In the genomic region with DNA sequence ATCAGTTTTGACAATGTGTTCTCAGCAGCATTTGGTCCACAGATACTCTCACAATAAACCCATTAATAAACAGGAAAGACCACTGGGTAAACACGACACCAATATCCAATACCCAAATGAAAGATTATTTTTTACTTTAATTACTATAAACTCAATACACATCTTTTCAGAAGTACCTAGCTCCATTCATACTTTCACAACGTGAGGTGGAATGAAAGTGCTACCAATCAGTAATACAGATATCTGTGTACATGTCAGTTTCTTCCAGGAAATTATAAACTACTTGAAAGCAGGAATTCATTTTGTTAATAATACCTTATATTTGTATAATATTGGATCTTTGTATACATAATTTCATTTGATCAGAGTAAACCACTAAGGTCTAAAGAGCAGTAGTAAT, we compare ENCODE assay signal across 1 cellular context.
TF ChIP-seq lines count a peak whose summit lies in the region.

No MANE protein-coding gene starts in this region.

TF ChIP-seq in GM23338, 12 proteins besides CTCF, POLR2A, EP300 and RAD21 (continued from another document):
- TF ChIP-seq, protein P1, sequence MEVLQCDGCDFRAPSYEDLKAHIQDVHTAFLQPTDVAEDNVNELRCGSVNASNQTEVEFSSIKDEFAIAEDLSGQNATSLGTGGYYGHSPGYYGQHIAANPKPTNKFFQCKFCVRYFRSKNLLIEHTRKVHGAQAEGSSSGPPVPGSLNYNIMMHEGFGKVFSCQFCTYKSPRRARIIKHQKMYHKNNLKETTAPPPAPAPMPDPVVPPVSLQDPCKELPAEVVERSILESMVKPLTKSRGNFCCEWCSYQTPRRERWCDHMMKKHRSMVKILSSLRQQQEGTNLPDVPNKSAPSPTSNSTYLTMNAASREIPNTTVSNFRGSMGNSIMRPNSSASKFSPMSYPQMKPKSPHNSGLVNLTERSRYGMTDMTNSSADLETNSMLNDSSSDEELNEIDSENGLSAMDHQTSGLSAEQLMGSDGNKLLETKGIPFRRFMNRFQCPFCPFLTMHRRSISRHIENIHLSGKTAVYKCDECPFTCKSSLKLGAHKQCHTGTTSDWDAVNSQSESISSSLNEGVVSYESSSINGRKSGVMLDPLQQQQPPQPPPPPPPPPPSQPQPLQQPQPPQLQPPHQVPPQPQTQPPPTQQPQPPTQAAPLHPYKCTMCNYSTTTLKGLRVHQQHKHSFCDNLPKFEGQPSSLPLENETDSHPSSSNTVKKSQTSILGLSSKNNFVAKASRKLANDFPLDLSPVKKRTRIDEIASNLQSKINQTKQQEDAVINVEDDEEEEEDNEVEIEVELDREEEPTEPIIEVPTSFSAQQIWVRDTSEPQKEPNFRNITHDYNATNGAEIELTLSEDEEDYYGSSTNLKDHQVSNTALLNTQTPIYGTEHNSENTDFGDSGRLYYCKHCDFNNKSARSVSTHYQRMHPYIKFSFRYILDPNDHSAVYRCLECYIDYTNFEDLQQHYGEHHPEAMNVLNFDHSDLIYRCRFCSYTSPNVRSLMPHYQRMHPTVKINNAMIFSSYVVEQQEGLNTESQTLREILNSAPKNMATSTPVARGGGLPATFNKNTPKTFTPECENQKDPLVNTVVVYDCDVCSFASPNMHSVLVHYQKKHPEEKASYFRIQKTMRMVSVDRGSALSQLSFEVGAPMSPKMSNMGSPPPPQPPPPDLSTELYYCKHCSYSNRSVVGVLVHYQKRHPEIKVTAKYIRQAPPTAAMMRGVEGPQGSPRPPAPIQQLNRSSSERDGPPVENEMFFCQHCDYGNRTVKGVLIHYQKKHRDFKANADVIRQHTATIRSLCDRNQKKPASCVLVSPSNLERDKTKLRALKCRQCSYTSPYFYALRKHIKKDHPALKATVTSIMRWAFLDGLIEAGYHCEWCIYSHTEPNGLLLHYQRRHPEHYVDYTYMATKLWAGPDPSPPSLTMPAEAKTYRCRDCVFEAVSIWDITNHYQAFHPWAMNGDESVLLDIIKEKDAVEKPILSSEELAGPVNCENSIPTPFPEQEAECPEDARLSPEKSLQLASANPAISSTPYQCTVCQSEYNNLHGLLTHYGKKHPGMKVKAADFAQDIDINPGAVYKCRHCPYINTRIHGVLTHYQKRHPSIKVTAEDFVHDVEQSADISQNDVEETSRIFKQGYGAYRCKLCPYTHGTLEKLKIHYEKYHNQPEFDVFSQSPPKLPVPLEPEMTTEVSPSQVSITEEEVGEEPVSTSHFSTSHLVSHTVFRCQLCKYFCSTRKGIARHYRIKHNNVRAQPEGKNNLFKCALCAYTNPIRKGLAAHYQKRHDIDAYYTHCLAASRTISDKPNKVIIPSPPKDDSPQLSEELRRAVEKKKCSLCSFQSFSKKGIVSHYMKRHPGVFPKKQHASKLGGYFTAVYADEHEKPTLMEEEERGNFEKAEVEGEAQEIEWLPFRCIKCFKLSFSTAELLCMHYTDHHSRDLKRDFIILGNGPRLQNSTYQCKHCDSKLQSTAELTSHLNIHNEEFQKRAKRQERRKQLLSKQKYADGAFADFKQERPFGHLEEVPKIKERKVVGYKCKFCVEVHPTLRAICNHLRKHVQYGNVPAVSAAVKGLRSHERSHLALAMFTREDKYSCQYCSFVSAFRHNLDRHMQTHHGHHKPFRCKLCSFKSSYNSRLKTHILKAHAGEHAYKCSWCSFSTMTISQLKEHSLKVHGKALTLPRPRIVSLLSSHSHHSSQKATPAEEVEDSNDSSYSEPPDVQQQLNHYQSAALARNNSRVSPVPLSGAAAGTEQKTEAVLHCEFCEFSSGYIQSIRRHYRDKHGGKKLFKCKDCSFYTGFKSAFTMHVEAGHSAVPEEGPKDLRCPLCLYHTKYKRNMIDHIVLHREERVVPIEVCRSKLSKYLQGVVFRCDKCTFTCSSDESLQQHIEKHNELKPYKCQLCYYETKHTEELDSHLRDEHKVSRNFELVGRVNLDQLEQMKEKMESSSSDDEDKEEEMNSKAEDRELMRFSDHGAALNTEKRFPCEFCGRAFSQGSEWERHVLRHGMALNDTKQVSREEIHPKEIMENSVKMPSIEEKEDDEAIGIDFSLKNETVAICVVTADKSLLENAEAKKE (CRISPR knock-in tag; IDR thresholded peaks at IDR 0.05), result no peak
- TF ChIP-seq JUNB (IDR thresholded peaks at IDR 0.05; ENCODE audit: unreplicated experiment) (no peak), NANOG (IDR thresholded peaks at IDR 0.05; ENCODE audit: borderline replicate concordance) (no peak), EZH2 (IDR thresholded peaks at IDR 0.05; ENCODE audit: low read depth, unreplicated experiment) (no peak), ZNF114 (CRISPR knock-in tag; IDR thresholded peaks at IDR 0.05) (no peak), CREB1 (CRISPR knock-in tag; IDR thresholded peaks at IDR 0.05; ENCODE audit: low read depth) (no peak)
- TF ChIP-seq, protein P2, sequence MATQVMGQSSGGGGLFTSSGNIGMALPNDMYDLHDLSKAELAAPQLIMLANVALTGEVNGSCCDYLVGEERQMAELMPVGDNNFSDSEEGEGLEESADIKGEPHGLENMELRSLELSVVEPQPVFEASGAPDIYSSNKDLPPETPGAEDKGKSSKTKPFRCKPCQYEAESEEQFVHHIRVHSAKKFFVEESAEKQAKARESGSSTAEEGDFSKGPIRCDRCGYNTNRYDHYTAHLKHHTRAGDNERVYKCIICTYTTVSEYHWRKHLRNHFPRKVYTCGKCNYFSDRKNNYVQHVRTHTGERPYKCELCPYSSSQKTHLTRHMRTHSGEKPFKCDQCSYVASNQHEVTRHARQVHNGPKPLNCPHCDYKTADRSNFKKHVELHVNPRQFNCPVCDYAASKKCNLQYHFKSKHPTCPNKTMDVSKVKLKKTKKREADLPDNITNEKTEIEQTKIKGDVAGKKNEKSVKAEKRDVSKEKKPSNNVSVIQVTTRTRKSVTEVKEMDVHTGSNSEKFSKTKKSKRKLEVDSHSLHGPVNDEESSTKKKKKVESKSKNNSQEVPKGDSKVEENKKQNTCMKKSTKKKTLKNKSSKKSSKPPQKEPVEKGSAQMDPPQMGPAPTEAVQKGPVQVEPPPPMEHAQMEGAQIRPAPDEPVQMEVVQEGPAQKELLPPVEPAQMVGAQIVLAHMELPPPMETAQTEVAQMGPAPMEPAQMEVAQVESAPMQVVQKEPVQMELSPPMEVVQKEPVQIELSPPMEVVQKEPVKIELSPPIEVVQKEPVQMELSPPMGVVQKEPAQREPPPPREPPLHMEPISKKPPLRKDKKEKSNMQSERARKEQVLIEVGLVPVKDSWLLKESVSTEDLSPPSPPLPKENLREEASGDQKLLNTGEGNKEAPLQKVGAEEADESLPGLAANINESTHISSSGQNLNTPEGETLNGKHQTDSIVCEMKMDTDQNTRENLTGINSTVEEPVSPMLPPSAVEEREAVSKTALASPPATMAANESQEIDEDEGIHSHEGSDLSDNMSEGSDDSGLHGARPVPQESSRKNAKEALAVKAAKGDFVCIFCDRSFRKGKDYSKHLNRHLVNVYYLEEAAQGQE (IDR thresholded peaks at IDR 0.05; ENCODE audit: unreplicated experiment), result no peak
- TF ChIP-seq, protein P3, sequence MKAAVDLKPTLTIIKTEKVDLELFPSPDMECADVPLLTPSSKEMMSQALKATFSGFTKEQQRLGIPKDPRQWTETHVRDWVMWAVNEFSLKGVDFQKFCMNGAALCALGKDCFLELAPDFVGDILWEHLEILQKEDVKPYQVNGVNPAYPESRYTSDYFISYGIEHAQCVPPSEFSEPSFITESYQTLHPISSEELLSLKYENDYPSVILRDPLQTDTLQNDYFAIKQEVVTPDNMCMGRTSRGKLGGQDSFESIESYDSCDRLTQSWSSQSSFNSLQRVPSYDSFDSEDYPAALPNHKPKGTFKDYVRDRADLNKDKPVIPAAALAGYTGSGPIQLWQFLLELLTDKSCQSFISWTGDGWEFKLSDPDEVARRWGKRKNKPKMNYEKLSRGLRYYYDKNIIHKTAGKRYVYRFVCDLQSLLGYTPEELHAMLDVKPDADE (IDR thresholded peaks at IDR 0.05), result no peak
